ENCODE assay signal across 28 cellular contexts in the genomic region with DNA sequence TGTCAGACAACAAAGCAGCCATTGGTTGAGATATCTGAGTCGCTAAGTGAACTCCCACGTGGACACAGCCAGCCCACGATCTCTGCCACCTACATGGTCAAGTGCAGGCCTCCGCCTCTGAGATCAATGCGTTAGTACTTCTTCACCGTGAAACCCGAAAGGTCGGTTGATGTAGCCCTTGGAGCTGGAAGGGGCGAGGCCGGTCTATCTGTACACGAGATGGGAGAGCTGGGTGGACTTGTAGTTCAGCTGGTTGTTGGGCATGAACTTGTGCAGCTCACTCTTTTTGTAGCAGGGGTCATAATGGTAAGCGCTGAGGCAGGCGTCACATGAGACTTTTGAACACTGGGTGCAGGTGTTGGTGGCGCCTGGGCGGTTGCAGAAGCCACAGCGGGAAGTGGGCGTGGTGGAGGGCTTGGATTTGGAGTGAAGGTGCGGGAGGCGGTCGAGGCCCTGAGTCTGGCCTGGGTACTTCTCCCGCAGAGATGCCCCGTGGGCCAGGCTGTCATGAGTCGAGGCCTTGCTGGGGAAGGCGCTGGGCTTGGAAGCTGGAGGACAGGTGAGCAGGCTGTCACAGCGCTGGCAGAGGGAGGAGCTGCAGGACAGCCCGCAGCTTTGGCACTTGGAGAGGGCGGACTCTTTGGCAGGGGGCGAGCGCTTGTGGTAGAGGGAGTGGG. TPM values are rescaled to one million over a fixed set of nuclear protein-coding genes. Genes with fewer than 3 reads are reported as not detected.
DNase-seq lines count a peak whose midpoint lies in the region; ATAC-seq and TF ChIP-seq lines count a peak whose summit lies in the region.
"Had no signal": no experiment of that assay in that cellular context is flagged by ENCODE, and none has a peak within 500 bp of the region (broad histone marks: within the 10 kb centered on the region; RNA-seq: fewer than 3 reads in every experiment).

No MANE protein-coding gene starts in this region.

- H3K36me3 Mint-ChIP-seq in activated naive CD8-positive, alpha-beta T cell treated with anti-CD3 and anti-CD28 coated beads, Interleukin-2, amount 50 U/mL, for 24 hours (ENCODE audit: low read depth): peaks cover 28% of the 10 kb centered on the region
- H3K36me3 Mint-ChIP-seq in activated naive CD8-positive, alpha-beta T cell treated with anti-CD3 and anti-CD28 coated beads for 36 hours: peaks cover 13% of the 10 kb centered on the region
- H3K36me3 Mint-ChIP-seq in effector memory CD8-positive, alpha-beta T cell (ENCODE audit: insufficient read depth): peaks cover 49% of the 10 kb centered on the region
- peaks cover 21% of the 10 kb centered on the region for H3K36me3 Mint-ChIP-seq in GM23338 (ENCODE audit: low read depth)

- no peak for TF ChIP-seq POLR2A in sigmoid colon (IDR thresholded peaks at IDR 0.05)

- H3K9me2 ChIP-seq in GM23338 (ENCODE audit: insufficient read depth): no peaks in the 10 kb centered on the region

- H4K20me1 ChIP-seq in GM23338 (replicated peaks; ENCODE audit: insufficient read depth): peaks cover 4% of the 10 kb centered on the region

- H3F3A ChIP-seq in GM23338 (replicated peaks; ENCODE audit: low read depth): no peaks in the 10 kb centered on the region

- H3K36me3 ChIP-seq in sigmoid colon: peaks cover 0 to 69% (median 29%) of the 10 kb centered on the region in 4 donors
- no peaks in the 10 kb centered on the region; the same call in 1 of the 2 replicates for H3K36me3 ChIP-seq in GM23338 (ENCODE audit: insufficient read depth)

- H3K4me1 Mint-ChIP-seq in activated naive CD8-positive, alpha-beta T cell treated with anti-CD3 and anti-CD28 coated beads, Interleukin-2, amount 50 U/mL, for 24 hours: no peaks in the 10 kb centered on the region
- H3K4me1 Mint-ChIP-seq in activated naive CD8-positive, alpha-beta T cell treated with anti-CD3 and anti-CD28 coated beads for 36 hours: no peaks in the 10 kb centered on the region
- peaks cover 3 to 4% of the 10 kb centered on the region in 2 donors for H3K4me1 Mint-ChIP-seq in effector memory CD8-positive, alpha-beta T cell (ENCODE audit: low read depth in 2 of 2)
- no peaks in the 10 kb centered on the region for H3K4me1 Mint-ChIP-seq in GM23338
- H3K4me1 Mint-ChIP-seq: activated naive CD4-positive, alpha-beta T cell treated with anti-CD3 and anti-CD28 coated beads, Interleukin-2, amount 50 U/mL, for 24 hours; IgD-negative memory B cell had no signal

- ATAC-seq in activated naive CD8-positive, alpha-beta T cell treated with anti-CD3 and anti-CD28 coated beads, Interleukin-2, amount 50 U/mL, for 24 hours: no peak
- ATAC-seq in effector memory CD8-positive, alpha-beta T cell (replicated peaks): peak; percentile 19
- no peak for ATAC-seq in GM23338
- ATAC-seq: gastrocnemius medialis had no signal

- no peak overlapping the region for H3K4me3 Mint-ChIP-seq in activated naive CD8-positive, alpha-beta T cell treated with anti-CD3 and anti-CD28 coated beads, Interleukin-2, amount 50 U/mL, for 24 hours
- H3K4me3 Mint-ChIP-seq in activated naive CD8-positive, alpha-beta T cell treated with anti-CD3 and anti-CD28 coated beads for 36 hours: no peak overlapping the region
- H3K4me3 Mint-ChIP-seq in effector memory CD8-positive, alpha-beta T cell: peak overlapping the region in 1 of 2 donors; percentile 5
- no peak overlapping the region for H3K4me3 Mint-ChIP-seq in GM23338
- H3K4me3 Mint-ChIP-seq: activated naive CD4-positive, alpha-beta T cell treated with anti-CD3 and anti-CD28 coated beads, Interleukin-2, amount 50 U/mL, for 24 hours; activated T-helper 1 cell treated with anti-CD3 and anti-CD28 coated beads, Interleukin-12 subunit alpha, Interleukin-12 subunit beta, Interleukin-2, Interleukin-4 antibody, amounts not matched to agents 30 ng/mL and 10 ng/mL and 1 ng/mL, durations not matched to agents 14 hours and 24 hours and 36 hours had no signal

- intact Hi-C loops in sigmoid colon (cut with DNase I): no loop called here

- H3K4me1 ChIP-seq in sigmoid colon (peaks cover 0 to 21% (median 13%) of the 10 kb centered on the region in 4 donors), GM23338 (ENCODE audit: insufficient read depth) (no peaks in the 10 kb centered on the region)
- H3K4me1 ChIP-seq: BE2C, parathyroid adenoma had no signal

- 96% methylated on average over 29 of the region's 29 CpGs for WGBS in sigmoid colon, 2 donors

- H3K27ac ChIP-seq in sigmoid colon (no peak overlapping the region), GM23338 (ENCODE audit: low read depth) (no peak overlapping the region)
- H3K27ac ChIP-seq: hepatocyte, parathyroid adenoma, thyroid gland had no signal

- H2AFZ ChIP-seq in GM23338: no peak overlapping the region
- H2AFZ ChIP-seq: hepatocyte, parathyroid adenoma had no signal

- no peak overlapping the region for H3K4me2 ChIP-seq in GM23338
- H3K4me2 ChIP-seq: hepatocyte had no signal

- peaks cover 15% of the 10 kb centered on the region for H3K79me2 ChIP-seq in GM23338 (replicated peaks; ENCODE audit: insufficient read depth)

- TF ChIP-seq EP300 in sigmoid colon (IDR thresholded peaks at IDR 0.05): no peak

- no peaks in the 10 kb centered on the region for H3K27me3 ChIP-seq in sigmoid colon
- H3K27me3 ChIP-seq in GM23338 (ENCODE audit: insufficient read depth): no peaks in the 10 kb centered on the region
- H3K27me3 ChIP-seq: BE2C, gastrocnemius medialis, hepatocyte, thyroid gland had no signal

- H3K9me3 ChIP-seq in sigmoid colon: no peaks in the 10 kb centered on the region
- H3K9me3 ChIP-seq: BE2C, gastrocnemius medialis, thyroid gland had no signal

- H3K27me3 Mint-ChIP-seq in activated naive CD8-positive, alpha-beta T cell treated with anti-CD3 and anti-CD28 coated beads, Interleukin-2, amount 50 U/mL, for 24 hours: no peaks in the 10 kb centered on the region
- H3K27me3 Mint-ChIP-seq in activated naive CD8-positive, alpha-beta T cell treated with anti-CD3 and anti-CD28 coated beads for 36 hours: no peaks in the 10 kb centered on the region
- no peaks in the 10 kb centered on the region for H3K27me3 Mint-ChIP-seq in effector memory CD8-positive, alpha-beta T cell
- H3K27me3 Mint-ChIP-seq in GM23338 (ENCODE audit: insufficient read depth, low read depth, poor library complexity): peaks cover 5% of the 10 kb centered on the region
- H3K27me3 Mint-ChIP-seq: activated naive CD4-positive, alpha-beta T cell treated with anti-CD3 and anti-CD28 coated beads, Interleukin-2, amount 50 U/mL, for 24 hours; IgD-negative memory B cell had no signal

- no peak for DNase-seq in activated naive CD8-positive, alpha-beta T cell treated with anti-CD3 and anti-CD28 coated beads, Interleukin-2, amount 50 U/mL, for 24 hours
- no peak for DNase-seq in activated naive CD8-positive, alpha-beta T cell treated with anti-CD3 and anti-CD28 coated beads for 36 hours
- DNase-seq in D341Med (ENCODE audit: low spot score): peak; percentile 14
- no peak for DNase-seq in effector memory CD8-positive, alpha-beta T cell
- peak; percentile 61 for DNase-seq in sigmoid colon
- DNase-seq in NCI-H1930 (lab: John Stamatoyannopoulos, UW): no peak
- no peak for DNase-seq in stimulated activated CD4-positive, alpha-beta T cell treated with anti-CD3 and anti-CD28 coated beads, Interleukin-12 subunit alpha, Interleukin-12 subunit beta, amount 100 ng/mL, for 4 hours
- DNase-seq in GM23338 (ENCODE audit: low spot score): no peak
- DNase-seq: activated CD4-positive, CD25-positive, alpha-beta regulatory T cell; activated CD8-positive, alpha-beta memory T cell treated with anti-CD3 and anti-CD28 coated beads, Interleukin-2, amount 50 U/mL, for 48 hours; BE2C; COR-L47; DMS79; gastrocnemius medialis; NCI-H1092; NCI-H1694 treated with DMSO at 0.1 percent for 48 hours; NCI-H2171 treated with DMSO at 0.1 percent for 48 hours; NCI-H510A treated with DMSO at 0.1 percent for 48 hours; RPMI8226; stimulated activated CD4-positive, alpha-beta T cell treated with anti-CD3 and anti-CD28 coated beads, Interleukin-2, amount 100 ng/mL, for 48 hours; T-helper 1 cell; thyroid gland had no signal

- peak overlapping the region; percentile 46 for H3K27ac Mint-ChIP-seq in activated naive CD8-positive, alpha-beta T cell treated with anti-CD3 and anti-CD28 coated beads, Interleukin-2, amount 50 U/mL, for 24 hours
- no peak overlapping the region for H3K27ac Mint-ChIP-seq in activated naive CD8-positive, alpha-beta T cell treated with anti-CD3 and anti-CD28 coated beads for 36 hours
- peak overlapping the region in 1 of 2 donors; percentile 44 for H3K27ac Mint-ChIP-seq in effector memory CD8-positive, alpha-beta T cell
- no peak overlapping the region for H3K27ac Mint-ChIP-seq in GM23338
- H3K27ac Mint-ChIP-seq: activated naive CD4-positive, alpha-beta T cell treated with anti-CD3 and anti-CD28 coated beads, Interleukin-2, amount 50 U/mL, for 24 hours; activated T-helper 1 cell treated with anti-CD3 and anti-CD28 coated beads, Interleukin-12 subunit alpha, Interleukin-12 subunit beta, Interleukin-2, Interleukin-4 antibody, amounts not matched to agents 30 ng/mL and 10 ng/mL and 1 ng/mL, durations not matched to agents 14 hours and 24 hours and 36 hours had no signal

- H3K4me3 ChIP-seq in sigmoid colon (no peak overlapping the region), GM23338 (no peak overlapping the region)
- H3K4me3 ChIP-seq: gastrocnemius medialis, hepatocyte, lung, thyroid gland had no signal

- H3K9me3 Mint-ChIP-seq in activated naive CD8-positive, alpha-beta T cell treated with anti-CD3 and anti-CD28 coated beads, Interleukin-2, amount 50 U/mL, for 24 hours: no peaks in the 10 kb centered on the region
- no peaks in the 10 kb centered on the region for H3K9me3 Mint-ChIP-seq in activated naive CD8-positive, alpha-beta T cell treated with anti-CD3 and anti-CD28 coated beads for 36 hours
- H3K9me3 Mint-ChIP-seq in effector memory CD8-positive, alpha-beta T cell: no peaks in the 10 kb centered on the region
- H3K9me3 Mint-ChIP-seq in GM23338: no peaks in the 10 kb centered on the region
- H3K9me3 Mint-ChIP-seq: activated naive CD4-positive, alpha-beta T cell treated with anti-CD3 and anti-CD28 coated beads, Interleukin-2, amount 50 U/mL, for 24 hours; activated T-helper 1 cell treated with anti-CD3 and anti-CD28 coated beads, Interleukin-12 subunit alpha, Interleukin-12 subunit beta, Interleukin-2, Interleukin-4 antibody, amounts not matched to agents 30 ng/mL and 10 ng/mL and 1 ng/mL, durations not matched to agents 14 hours and 24 hours and 36 hours; IgD-negative memory B cell had no signal

- TF ChIP-seq CTCF in sigmoid colon (IDR thresholded peaks at IDR 0.05): no peak
- TF ChIP-seq CTCF in GM23338 (conservative IDR thresholded peaks at IDR 0.05; ENCODE audit: low read depth in 2 of 2): no peak

RNA-seq across cellular contexts. Expression of a gene that starts 9.8 kb away (rescaled TPM):
- 10 to 100 TPM; 11.2 to 11.6 TPM for total RNA-seq in activated naive CD8-positive, alpha-beta T cell treated with anti-CD3 and anti-CD28 coated beads for 36 hours
- total RNA-seq in sigmoid colon: 1 to 10 TPM; 2.1 to 4.7 (median 2.7) TPM
- 10 to 100 TPM; 10.7 to 12.5 (median 10.8) TPM for polyA plus RNA-seq in sigmoid colon
- 8.7 and 9.3 TPM in 2 replicates for total RNA-seq in GM23338 (2014; rRNA removed; shearing (Covaris generic))
- polyA plus RNA-seq in GM23338 (2016; fragmentation: Nextera tagmentation; extraction: Ambion mirVana): 4.9 and 5.3 TPM in 2 replicates

RNA-seq across cellular contexts. Expression of a gene that starts 30.6 kb away (rescaled TPM):
- total RNA-seq in activated naive CD8-positive, alpha-beta T cell treated with anti-CD3 and anti-CD28 coated beads for 36 hours: 10 to 100 TPM; 61.5 to 70.7 TPM
- total RNA-seq in sigmoid colon: 100 to 1,000 TPM; 121 to 151 (median 136) TPM
- polyA plus RNA-seq in sigmoid colon (10 to 100 TPM; 59.5 to 61.7 (median 61.0) TPM), GM23338 (2016; fragmentation: Nextera tagmentation; extraction: Ambion mirVana) (153 and 155 TPM in 2 replicates)
- total RNA-seq in GM23338 (2014; rRNA removed; shearing (Covaris generic)): 211 and 279 TPM in 2 replicates

Comparison
In these comparisons a context has a peak if more than half of its experiments do, and no peak if none do; other contexts are left out.
1. DNase-seq: peak in D341Med (single experiment) and sigmoid colon (single experiment); none in activated naive CD8-positive, alpha-beta T cell treated with anti-CD3 and anti-CD28 coated beads, Interleukin-2, amount 50 U/mL, for 24 hours (single experiment), activated naive CD8-positive, alpha-beta T cell treated with anti-CD3 and anti-CD28 coated beads for 36 hours (single experiment), effector memory CD8-positive, alpha-beta T cell (0 of 3), NCI-H1930 (0 of 2), stimulated activated CD4-positive, alpha-beta T cell treated with anti-CD3 and anti-CD28 coated beads, Interleukin-12 subunit alpha, Interleukin-12 subunit beta, amount 100 ng/mL, for 4 hours (single experiment) and GM23338 (single experiment).